Comparison of ENCODE assay signal across 28 cellular contexts in the genomic region with DNA sequence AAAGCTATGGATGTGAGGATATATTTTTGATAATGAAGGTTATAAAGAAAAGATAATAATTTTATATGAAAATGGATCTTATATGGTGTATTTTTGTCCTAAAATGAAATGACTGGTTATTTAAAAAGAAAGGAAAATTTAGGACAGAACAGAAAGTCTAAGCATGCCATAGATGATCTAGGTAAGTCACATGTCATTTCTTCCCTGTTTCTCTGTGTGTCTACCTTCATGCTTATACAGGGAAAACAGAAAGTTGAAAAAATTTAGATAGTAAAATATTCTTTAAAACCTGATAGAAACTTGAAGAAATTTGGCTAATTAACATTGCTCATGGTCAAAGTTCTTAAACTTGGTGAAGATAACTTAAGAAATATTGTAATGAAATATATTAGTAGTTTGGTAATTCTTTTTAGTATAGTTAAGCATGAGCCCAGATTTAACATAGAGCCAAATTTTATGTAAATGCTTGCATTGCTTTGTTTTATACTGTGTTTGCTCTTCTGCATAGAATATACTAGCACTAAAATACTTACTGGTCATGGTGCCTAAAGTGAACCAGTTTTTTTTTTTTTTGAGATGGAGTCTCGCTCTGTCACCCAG. TPM values are rescaled to one million over a fixed set of nuclear protein-coding genes. Genes with fewer than 3 reads are reported as not detected.
"Had no signal": no experiment of that assay in that cellular context is flagged by ENCODE, and none has a peak within 500 bp of the region (broad histone marks: within the 10 kb centered on the region; RNA-seq: fewer than 3 reads in every experiment).

No MANE protein-coding gene starts in this region.

- DNase-seq: KBM-7, MG63, NCI-H1092, NCI-H1105 treated with DMSO at 0.1 percent for 48 hours, NCI-H1417 treated with DMSO at 0.1 percent for 48 hours, NCI-H146, NCI-H1694 treated with DMSO at 0.1 percent for 48 hours, NCI-H1930, NCI-H2081, NCI-H2171, NCI-H226, NCI-H446, NCI-H510A, NCI-H524 treated with DMSO at 0.1 percent for 48 hours, NCI-H69, NCI-H774, PC-3, SHP77, SK-N-SH, SW 1271, T-cell had no signal

- ATAC-seq: Panc1, PC-3, T-cell had no signal

- H3K27ac ChIP-seq: RWPE1 had no signal

- H3K27me3 ChIP-seq: MG63 had no signal

- H3K4me3 ChIP-seq: MG63 had no signal

- H3K4me3 Mint-ChIP-seq: IgD-negative memory B cell; T-cell; T-helper 1 cell treated with Interleukin-12 subunit alpha and Interleukin-12 subunit beta and Interleukin-4 antibody, amounts not matched to agents 30 μg/mL and 1 μg/mL, for 36 hours had no signal

- H3K9ac ChIP-seq: SK-N-SH had no signal

- H3K27ac Mint-ChIP-seq: IgD-negative memory B cell; T-cell; T-helper 1 cell treated with Interleukin-12 subunit alpha and Interleukin-12 subunit beta and Interleukin-4 antibody, amounts not matched to agents 30 μg/mL and 1 μg/mL, for 36 hours had no signal

- H3K27me3 Mint-ChIP-seq: IgD-negative memory B cell, T-cell had no signal

- H3K4me2 ChIP-seq: SK-N-SH had no signal

- H3K36me3 ChIP-seq: MG63 had no signal

RNA-seq across cellular contexts. Expression of gene GBP4, which starts 12.4 kb away (rescaled TPM):
- total RNA-seq: LHCN-M2 had no signal

RNA-seq across cellular contexts. Expression of gene GBP7, which starts 35.3 kb away (rescaled TPM):
- total RNA-seq: HT1080, LHCN-M2, SK-MEL-5 had no signal
- polyA plus RNA-seq: IgD-negative memory B cell, SK-N-SH had no signal
